Comparison of ENCODE assay signal across 1 cellular context in genomic region chr6:83199173-83199864, GRCh38.
TF ChIP-seq lines count a peak whose summit lies in the region.

No MANE protein-coding gene starts in this region.

TF ChIP-seq in IMR-90, 13 proteins besides CTCF, POLR2A, EP300 and RAD21:
- TF ChIP-seq RCOR1 (IDR thresholded peaks at IDR 0.05; ENCODE audit: insufficient replicate concordance, low read length) (no peak), CEBPB (IDR thresholded peaks at IDR 0.05; ENCODE audit: low read depth, low read length) (no peak), BHLHE40 (IDR thresholded peaks at IDR 0.05; ENCODE audit: low read depth, low read length) (no peak)
TF ChIP-seq in IMR-90: peak in this region for 0.
